9 cellular contexts compared by ENCODE assay signal in genomic region chr14:77303417-77304156, GRCh38. TPM values are rescaled to one million over a fixed set of nuclear protein-coding genes. Genes with fewer than 3 reads are reported as not detected.
DNase-seq lines count a peak whose midpoint lies in the region; ATAC-seq and TF ChIP-seq lines count a peak whose summit lies in the region.
"Had no signal": no experiment of that assay in that cellular context is flagged by ENCODE, and none has a peak within 500 bp of the region (broad histone marks: within the 10 kb centered on the region; RNA-seq: fewer than 3 reads in every experiment).

No MANE protein-coding gene starts in this region.

- H3K4me1 ChIP-seq in right lobe of liver: peaks cover 0 to 11% (median 7%) of the 10 kb centered on the region in 4 donors
- peaks cover 0 to 6% of the 10 kb centered on the region in 2 donors for H3K4me1 ChIP-seq in uterus

- ATAC-seq in GM19035 (IDR thresholded peaks at IDR 0.05; ENCODE audit: unreplicated experiment) (peak; percentile 56), right lobe of liver (peak; percentile 81 to 90 (median 87)), GM18505 (IDR thresholded peaks at IDR 0.05; ENCODE audit: unreplicated experiment) (no peak), left ventricle myocardium superior (no peak)

- H3K27ac ChIP-seq in right lobe of liver (peak overlapping the region in 2 of 3 donors; percentile 47 to 58), uterus (peak overlapping the region; percentile 35 to 88)
- H3K27ac ChIP-seq: cardiac muscle cell had no signal

- TF ChIP-seq CTCF in right lobe of liver (IDR thresholded peaks at IDR 0.05) (no peak), uterus (IDR thresholded peaks at IDR 0.05) (no peak)

- H3K27me3 ChIP-seq in right lobe of liver (no peaks in the 10 kb centered on the region), uterus (no peaks in the 10 kb centered on the region)
- H3K27me3 ChIP-seq: cardiac muscle cell had no signal

- intact Hi-C loops in right lobe of liver (cut with DNase I) (no loop called here), uterus (cut with DNase I; ENCODE audit: low total_unique reads) (no loop called here), left ventricle myocardium superior (cut with micrococcal nuclease) (no loop called here)

- in situ Hi-C loops in ACHN (cut with HindIII; ENCODE audit: low pct_ligation_motif_present, low pct_unique_long_range_greater_than_20kb, low sequenced_read_pairs): no loop called here

- no peak overlapping the region for H3K4me3 ChIP-seq in right lobe of liver
- H3K4me3 ChIP-seq in uterus: no peak overlapping the region
- H3K4me3 ChIP-seq: cardiac muscle cell had no signal

- TF ChIP-seq POLR2A in right lobe of liver (IDR thresholded peaks at IDR 0.05): no peak
- no peak for TF ChIP-seq POLR2A in uterus (IDR thresholded peaks at IDR 0.05)
- TF ChIP-seq POLR2A in GM18505 (IDR thresholded peaks at IDR 0.05; ENCODE audit: borderline replicate concordance, extremely low read depth, insufficient read depth, insufficient read length): no peak

- WGBS in right lobe of liver (ENCODE audit: insufficient coverage, low coverage, low lambda C conversion rate, missing lambda C conversion rate): 48% methylated on average over 4 of the region's 4 CpGs

- peak; percentile 85 for DNase-seq in ACHN
- DNase-seq in NCI-H2196 treated with DMSO at 0.1 percent for 48 hours (lab: John Stamatoyannopoulos, UW; ENCODE audit: unreplicated experiment): peak; percentile 69
- peak; percentile 92 for DNase-seq in astrocyte of the hippocampus (ENCODE audit: low read depth, low spot score)
- no peak for DNase-seq in right lobe of liver
- DNase-seq in uterus: no peak
- DNase-seq in left ventricle myocardium superior: no peak

- H3K36me3 ChIP-seq in right lobe of liver: no peaks in the 10 kb centered on the region
- H3K36me3 ChIP-seq in uterus: no peaks in the 10 kb centered on the region

- H3K9me3 ChIP-seq in right lobe of liver (no peaks in the 10 kb centered on the region), uterus (no peaks in the 10 kb centered on the region)

RNA-seq across cellular contexts. Expression of gene POMT2, which starts 17.1 kb away (rescaled TPM):
- total RNA-seq in right lobe of liver: 10 to 100 TPM in 5 of 6 experiments, 1 to 10 TPM in 1; 5.5 to 15.9 (median 12.9) TPM
- 10 to 100 TPM in 3 of 4 donors, 1 to 10 TPM in 1; 2.1 to 72.2 (median 27.9) TPM for total RNA-seq in uterus
- 17.5 TPM for total RNA-seq in left ventricle myocardium superior

RNA-seq across cellular contexts. Expression of gene GSTZ1, which starts 17.2 kb away (rescaled TPM):
- total RNA-seq in right lobe of liver (100 to 1,000 TPM in 1 of 6 experiments, 10 to 100 TPM in 5; 31.1 to 123 (median 50.0) TPM), uterus (10 to 100 TPM in 2 of 4 donors, 1 to 10 TPM in 2; 1.8 to 24.4 (median 8.4) TPM), left ventricle myocardium superior (13.5 TPM)

RNA-seq across cellular contexts. Expression of gene NGB, which starts 32.6 kb away (rescaled TPM):
- total RNA-seq in right lobe of liver (not detected), uterus (not detected), left ventricle myocardium superior (not detected)

Comparison
In these comparisons a context has a peak if more than half of its experiments do, and no peak if none do; other contexts are left out.
1. DNase-seq: peak in ACHN (single experiment), NCI-H2196 treated with DMSO at 0.1 percent for 48 hours (single experiment) and astrocyte of the hippocampus (single experiment); none in right lobe of liver (0 of 3), uterus (0 of 2) and left ventricle myocardium superior (single experiment).
2. ATAC-seq: peak in GM19035 (single experiment) and right lobe of liver (4 of 4); none in GM18505 (single experiment) and left ventricle myocardium superior (single experiment).